ENCODE assay signal across 13 cellular contexts in genomic region chr2:160372585-160372984, GRCh38.
DNase-seq lines count a peak whose midpoint lies in the region; ATAC-seq and TF ChIP-seq lines count a peak whose summit lies in the region.
"Had no signal": no experiment of that assay in that cellular context is flagged by ENCODE, and none has a peak within 500 bp of the region (broad histone marks: within the 10 kb centered on the region; RNA-seq: fewer than 3 reads in every experiment).

No MANE protein-coding gene starts in this region.

- DNase-seq in left ventricle myocardium inferior (no peak), cardiac septum (ENCODE audit: low spot score) (no peak), endothelial cell (ENCODE audit: low spot score) (no peak), NK-92 (lab: John Stamatoyannopoulos, UW; ENCODE audit: unreplicated experiment) (no peak), NOMO-1 treated with DMSO at 0.1 percent for 48 hours (lab: John Stamatoyannopoulos, UW; ENCODE audit: unreplicated experiment) (no peak), NCI-H524 treated with DMSO at 0.1 percent for 48 hours (lab: John Stamatoyannopoulos, UW) (no peak)
- DNase-seq in naive thymus-derived CD4-positive, alpha-beta T cell, result no peak
- DNase-seq in activated CD8-positive, alpha-beta memory T cell treated with anti-CD3 and anti-CD28 coated beads for 24 hours, result no peak
- DNase-seq: activated CD4-positive, CD25-positive, alpha-beta regulatory T cell; activated naive CD4-positive, alpha-beta T cell treated with anti-CD3 and anti-CD28 coated beads, Interleukin-2, amount 10 ng/mL, durations not matched to agents 7 days and 5 days; NCI-H2029; PC-9; stimulated activated CD4-positive, alpha-beta T cell treated with anti-CD3 and anti-CD28 coated beads, Interleukin-4, amount 100 ng/mL, for 1 hour had no signal

- CTCF ChIA-PET in naive thymus-derived CD4-positive, alpha-beta T cell (lab: Charles Lee), result interaction anchor here (1.0 kb wide), 1 partner anchor 21 kb away, joined by 5 read pairs; no protein-coding TSS in a partner anchor

- no peaks in the 10 kb centered on the region for H3K27me3 ChIP-seq in left ventricle myocardium inferior (ENCODE audit: low read depth)
- H3K27me3 ChIP-seq in naive thymus-derived CD4-positive, alpha-beta T cell (ENCODE audit: control insufficient read depth in 2 of 2, insufficient read depth in 2 of 2, low read length in 2 of 2), result no peaks in the 10 kb centered on the region

- H3K27me3 Mint-ChIP-seq in endothelial cell (ENCODE audit: unreplicated experiment), result peaks cover 11% of the 10 kb centered on the region
- no peaks in the 10 kb centered on the region for H3K27me3 Mint-ChIP-seq in naive thymus-derived CD4-positive, alpha-beta T cell
- H3K27me3 Mint-ChIP-seq: activated naive CD4-positive, alpha-beta T cell treated with anti-CD3 and anti-CD28 coated beads, Interleukin-2, amount 10 ng/mL, durations not matched to agents 7 days and 5 days had no signal

- intact Hi-C loops in left ventricle myocardium inferior (cut with micrococcal nuclease), result no loop called here
- intact Hi-C loops in cardiac septum (cut with DNase I), result loop anchor here (5.0 kb wide), 3 partner anchors 35 to 80 kb away; no protein-coding TSS in a partner anchor
- intact Hi-C loops in naive thymus-derived CD4-positive, alpha-beta T cell (cut with micrococcal nuclease), result no loop called here

- peaks cover 100% of the 10 kb centered on the region for H3K4me1 ChIP-seq in left ventricle myocardium inferior
- peaks cover 47 to 68% of the 10 kb centered on the region in 2 donors for H3K4me1 ChIP-seq in naive thymus-derived CD4-positive, alpha-beta T cell (ENCODE audit: control insufficient read depth in 2 of 2, insufficient read depth in 2 of 2, low read length in 2 of 2)

- H3K36me3 Mint-ChIP-seq in endothelial cell (ENCODE audit: low read depth, unreplicated experiment), result peaks cover 5% of the 10 kb centered on the region
- H3K36me3 Mint-ChIP-seq in naive thymus-derived CD4-positive, alpha-beta T cell, result peaks cover 0 to 9% (median 3%) of the 10 kb centered on the region in 5 donors

- peak overlapping the region; percentile 87 for H3K27ac ChIP-seq in left ventricle myocardium inferior (replicated peaks)
- no peak overlapping the region for H3K27ac ChIP-seq in naive thymus-derived CD4-positive, alpha-beta T cell (ENCODE audit: low read depth, low read length)
- H3K27ac ChIP-seq: PC-9 had no signal

- no peaks in the 10 kb centered on the region for H3K36me3 ChIP-seq in left ventricle myocardium inferior
- H3K36me3 ChIP-seq in naive thymus-derived CD4-positive, alpha-beta T cell (ENCODE audit: control insufficient read depth in 2 of 3, insufficient read depth in 3 of 3, low read length in 3 of 3), result no peaks in the 10 kb centered on the region

- H3K4me1 Mint-ChIP-seq in endothelial cell (ENCODE audit: unreplicated experiment), result peaks cover 85% of the 10 kb centered on the region
- H3K4me1 Mint-ChIP-seq in naive thymus-derived CD4-positive, alpha-beta T cell, result peaks cover 68 to 100% (median 97%) of the 10 kb centered on the region in 7 donors

- ATAC-seq in naive thymus-derived CD4-positive, alpha-beta T cell, result no peak

- no peak overlapping the region for H3K4me3 ChIP-seq in left ventricle myocardium inferior
- H3K4me3 ChIP-seq in naive thymus-derived CD4-positive, alpha-beta T cell (ENCODE audit: low read length), result no peak overlapping the region
- H3K4me3 ChIP-seq: PC-9 had no signal

- POLR2A ChIA-PET in naive thymus-derived CD4-positive, alpha-beta T cell (lab: Charles Lee), result no interaction called here

- H3K27ac Mint-ChIP-seq in endothelial cell (ENCODE audit: unreplicated experiment), result peak overlapping the region; percentile 95
- H3K27ac Mint-ChIP-seq in naive thymus-derived CD4-positive, alpha-beta T cell, result peak overlapping the region in 4 of 9 donors; percentile 13 to 81 (median 42)
- H3K27ac Mint-ChIP-seq: activated naive CD4-positive, alpha-beta T cell treated with anti-CD3 and anti-CD28 coated beads, Interleukin-2, amount 10 ng/mL, durations not matched to agents 7 days and 5 days had no signal

- H3K4me3 Mint-ChIP-seq in endothelial cell (ENCODE audit: unreplicated experiment), result peak overlapping the region; percentile 62
- H3K4me3 Mint-ChIP-seq in naive thymus-derived CD4-positive, alpha-beta T cell, result peak overlapping the region in 7 of 10 donors; percentile 6 to 68 (median 57)
- H3K4me3 Mint-ChIP-seq: activated naive CD4-positive, alpha-beta T cell treated with anti-CD3 and anti-CD28 coated beads, Interleukin-2, amount 10 ng/mL, durations not matched to agents 7 days and 5 days had no signal

- no peaks in the 10 kb centered on the region for H3K9me3 Mint-ChIP-seq in endothelial cell (ENCODE audit: unreplicated experiment)
- H3K9me3 Mint-ChIP-seq in naive thymus-derived CD4-positive, alpha-beta T cell, result no peaks in the 10 kb centered on the region
- H3K9me3 Mint-ChIP-seq: activated naive CD4-positive, alpha-beta T cell treated with anti-CD3 and anti-CD28 coated beads, Interleukin-2, amount 10 ng/mL, durations not matched to agents 7 days and 5 days had no signal

- TF ChIP-seq CTCF in left ventricle myocardium inferior (IDR thresholded peaks at IDR 0.05; ENCODE audit: borderline replicate concordance) (no peak), endothelial cell (IDR thresholded peaks at IDR 0.05; ENCODE audit: unreplicated experiment) (no peak)

- no peaks in the 10 kb centered on the region for H3K9me3 ChIP-seq in left ventricle myocardium inferior (replicated peaks)
- no peaks in the 10 kb centered on the region for H3K9me3 ChIP-seq in naive thymus-derived CD4-positive, alpha-beta T cell (ENCODE audit: control insufficient read depth in 2 of 3, low read length in 3 of 3)
